In the genomic region with DNA sequence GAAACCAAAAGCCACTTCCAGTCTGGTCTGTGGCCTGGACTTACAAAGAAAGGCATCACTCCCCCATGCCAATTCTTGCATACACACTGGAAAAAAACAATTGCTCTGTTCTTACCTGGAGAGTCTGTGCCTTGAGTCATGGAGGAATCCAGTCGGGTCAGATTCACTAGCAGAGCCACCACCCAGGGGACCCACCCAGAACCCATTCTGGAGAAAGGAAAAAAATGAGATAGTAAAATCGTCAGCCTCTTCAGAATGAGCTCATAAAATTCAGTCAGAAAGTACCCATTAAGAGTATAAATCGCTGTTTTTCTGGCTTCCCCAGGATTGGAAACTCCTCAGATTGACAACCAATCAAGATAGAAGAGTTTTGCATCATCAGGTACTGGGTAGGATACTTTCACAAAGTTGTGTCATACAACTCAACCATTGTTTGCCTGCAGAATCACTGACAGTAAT, we compare ENCODE assay signal across 1 cellular context.
TF ChIP-seq lines count a peak whose summit lies in the region.

A gene (minus strand): TSS at position 257 of the 459 bp plus-strand sequence. CDS start 51 bp downstream, at position 206.

TF ChIP-seq in GM12878, 131 proteins besides CTCF, POLR2A, EP300 and RAD21 (continued from another document and continues in another):
- TF ChIP-seq, protein P1, sequence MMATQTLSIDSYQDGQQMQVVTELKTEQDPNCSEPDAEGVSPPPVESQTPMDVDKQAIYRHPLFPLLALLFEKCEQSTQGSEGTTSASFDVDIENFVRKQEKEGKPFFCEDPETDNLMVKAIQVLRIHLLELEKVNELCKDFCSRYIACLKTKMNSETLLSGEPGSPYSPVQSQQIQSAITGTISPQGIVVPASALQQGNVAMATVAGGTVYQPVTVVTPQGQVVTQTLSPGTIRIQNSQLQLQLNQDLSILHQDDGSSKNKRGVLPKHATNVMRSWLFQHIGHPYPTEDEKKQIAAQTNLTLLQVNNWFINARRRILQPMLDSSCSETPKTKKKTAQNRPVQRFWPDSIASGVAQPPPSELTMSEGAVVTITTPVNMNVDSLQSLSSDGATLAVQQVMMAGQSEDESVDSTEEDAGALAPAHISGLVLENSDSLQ (IDR thresholded peaks at IDR 0.05): peak; percentile 70
- TF ChIP-seq, protein P2, sequence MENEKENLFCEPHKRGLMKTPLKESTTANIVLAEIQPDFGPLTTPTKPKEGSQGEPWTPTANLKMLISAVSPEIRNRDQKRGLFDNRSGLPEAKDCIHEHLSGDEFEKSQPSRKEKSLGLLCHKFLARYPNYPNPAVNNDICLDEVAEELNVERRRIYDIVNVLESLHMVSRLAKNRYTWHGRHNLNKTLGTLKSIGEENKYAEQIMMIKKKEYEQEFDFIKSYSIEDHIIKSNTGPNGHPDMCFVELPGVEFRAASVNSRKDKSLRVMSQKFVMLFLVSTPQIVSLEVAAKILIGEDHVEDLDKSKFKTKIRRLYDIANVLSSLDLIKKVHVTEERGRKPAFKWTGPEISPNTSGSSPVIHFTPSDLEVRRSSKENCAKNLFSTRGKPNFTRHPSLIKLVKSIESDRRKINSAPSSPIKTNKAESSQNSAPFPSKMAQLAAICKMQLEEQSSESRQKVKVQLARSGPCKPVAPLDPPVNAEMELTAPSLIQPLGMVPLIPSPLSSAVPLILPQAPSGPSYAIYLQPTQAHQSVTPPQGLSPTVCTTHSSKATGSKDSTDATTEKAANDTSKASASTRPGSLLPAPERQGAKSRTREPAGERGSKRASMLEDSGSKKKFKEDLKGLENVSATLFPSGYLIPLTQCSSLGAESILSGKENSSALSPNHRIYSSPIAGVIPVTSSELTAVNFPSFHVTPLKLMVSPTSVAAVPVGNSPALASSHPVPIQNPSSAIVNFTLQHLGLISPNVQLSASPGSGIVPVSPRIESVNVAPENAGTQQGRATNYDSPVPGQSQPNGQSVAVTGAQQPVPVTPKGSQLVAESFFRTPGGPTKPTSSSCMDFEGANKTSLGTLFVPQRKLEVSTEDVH (IDR thresholded peaks at IDR 0.05; ENCODE audit: low read depth, partially characterized antibody): no peak
- TF ChIP-seq YY1 (IDR thresholded peaks at IDR 0.05; ENCODE audit: low read depth, low read length): no peak
- 0 out of 2 replicates have a peak, but pooled peaks have one; percentile 77 for TF ChIP-seq CHD1 (IDR thresholded peaks at IDR 0.05; ENCODE audit: low read depth, low read length)
- no peak for TF ChIP-seq ZNF384 (IDR thresholded peaks at IDR 0.05; ENCODE audit: borderline replicate concordance, low read depth, low read length)
- no peak for TF ChIP-seq ZNF622 (IDR thresholded peaks at IDR 0.05)
- no peak for TF ChIP-seq TCF3 (IDR thresholded peaks at IDR 0.05; ENCODE audit: borderline replicate concordance, insufficient read depth, low read depth, low read length)
- TF ChIP-seq, protein P3, sequence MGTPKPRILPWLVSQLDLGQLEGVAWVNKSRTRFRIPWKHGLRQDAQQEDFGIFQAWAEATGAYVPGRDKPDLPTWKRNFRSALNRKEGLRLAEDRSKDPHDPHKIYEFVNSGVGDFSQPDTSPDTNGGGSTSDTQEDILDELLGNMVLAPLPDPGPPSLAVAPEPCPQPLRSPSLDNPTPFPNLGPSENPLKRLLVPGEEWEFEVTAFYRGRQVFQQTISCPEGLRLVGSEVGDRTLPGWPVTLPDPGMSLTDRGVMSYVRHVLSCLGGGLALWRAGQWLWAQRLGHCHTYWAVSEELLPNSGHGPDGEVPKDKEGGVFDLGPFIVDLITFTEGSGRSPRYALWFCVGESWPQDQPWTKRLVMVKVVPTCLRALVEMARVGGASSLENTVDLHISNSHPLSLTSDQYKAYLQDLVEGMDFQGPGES (IDR thresholded peaks at IDR 0.05): no peak
- peak; percentile 91 for TF ChIP-seq CREM (IDR thresholded peaks at IDR 0.05; ENCODE audit: low read depth)
- no peak for TF ChIP-seq MEF2B (IDR thresholded peaks at IDR 0.05; ENCODE audit: partially characterized antibody, poor library complexity, severe bottlenecking)
- TF ChIP-seq, protein P4, sequence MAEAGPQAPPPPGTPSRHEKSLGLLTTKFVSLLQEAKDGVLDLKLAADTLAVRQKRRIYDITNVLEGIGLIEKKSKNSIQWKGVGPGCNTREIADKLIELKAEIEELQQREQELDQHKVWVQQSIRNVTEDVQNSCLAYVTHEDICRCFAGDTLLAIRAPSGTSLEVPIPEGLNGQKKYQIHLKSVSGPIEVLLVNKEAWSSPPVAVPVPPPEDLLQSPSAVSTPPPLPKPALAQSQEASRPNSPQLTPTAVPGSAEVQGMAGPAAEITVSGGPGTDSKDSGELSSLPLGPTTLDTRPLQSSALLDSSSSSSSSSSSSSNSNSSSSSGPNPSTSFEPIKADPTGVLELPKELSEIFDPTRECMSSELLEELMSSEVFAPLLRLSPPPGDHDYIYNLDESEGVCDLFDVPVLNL (IDR thresholded peaks at IDR 0.05; ENCODE audit: low read depth, low read length): no peak
- no peak for TF ChIP-seq EZH2 (IDR thresholded peaks at IDR 0.05; ENCODE audit: borderline replicate concordance, control insufficient read depth, low read depth, low read length)
- no peak for TF ChIP-seq CHD2 (IDR thresholded peaks at IDR 0.05; ENCODE audit: borderline replicate concordance, low read depth, low read length)
- TF ChIP-seq, protein P5, sequence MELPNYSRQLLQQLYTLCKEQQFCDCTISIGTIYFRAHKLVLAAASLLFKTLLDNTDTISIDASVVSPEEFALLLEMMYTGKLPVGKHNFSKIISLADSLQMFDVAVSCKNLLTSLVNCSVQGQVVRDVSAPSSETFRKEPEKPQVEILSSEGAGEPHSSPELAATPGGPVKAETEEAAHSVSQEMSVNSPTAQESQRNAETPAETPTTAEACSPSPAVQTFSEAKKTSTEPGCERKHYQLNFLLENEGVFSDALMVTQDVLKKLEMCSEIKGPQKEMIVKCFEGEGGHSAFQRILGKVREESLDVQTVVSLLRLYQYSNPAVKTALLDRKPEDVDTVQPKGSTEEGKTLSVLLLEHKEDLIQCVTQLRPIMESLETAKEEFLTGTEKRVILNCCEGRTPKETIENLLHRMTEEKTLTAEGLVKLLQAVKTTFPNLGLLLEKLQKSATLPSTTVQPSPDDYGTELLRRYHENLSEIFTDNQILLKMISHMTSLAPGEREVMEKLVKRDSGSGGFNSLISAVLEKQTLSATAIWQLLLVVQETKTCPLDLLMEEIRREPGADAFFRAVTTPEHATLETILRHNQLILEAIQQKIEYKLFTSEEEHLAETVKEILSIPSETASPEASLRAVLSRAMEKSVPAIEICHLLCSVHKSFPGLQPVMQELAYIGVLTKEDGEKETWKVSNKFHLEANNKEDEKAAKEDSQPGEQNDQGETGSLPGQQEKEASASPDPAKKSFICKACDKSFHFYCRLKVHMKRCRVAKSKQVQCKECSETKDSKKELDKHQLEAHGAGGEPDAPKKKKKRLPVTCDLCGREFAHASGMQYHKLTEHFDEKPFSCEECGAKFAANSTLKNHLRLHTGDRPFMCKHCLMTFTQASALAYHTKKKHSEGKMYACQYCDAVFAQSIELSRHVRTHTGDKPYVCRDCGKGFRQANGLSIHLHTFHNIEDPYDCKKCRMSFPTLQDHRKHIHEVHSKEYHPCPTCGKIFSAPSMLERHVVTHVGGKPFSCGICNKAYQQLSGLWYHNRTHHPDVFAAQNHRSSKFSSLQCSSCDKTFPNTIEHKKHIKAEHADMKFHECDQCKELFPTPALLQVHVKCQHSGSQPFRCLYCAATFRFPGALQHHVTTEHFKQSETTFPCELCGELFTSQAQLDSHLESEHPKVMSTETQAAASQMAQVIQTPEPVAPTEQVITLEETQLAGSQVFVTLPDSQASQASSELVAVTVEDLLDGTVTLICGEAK (IDR thresholded peaks at IDR 0.05; ENCODE audit: borderline replicate concordance): no peak
- TF ChIP-seq, protein P6, sequence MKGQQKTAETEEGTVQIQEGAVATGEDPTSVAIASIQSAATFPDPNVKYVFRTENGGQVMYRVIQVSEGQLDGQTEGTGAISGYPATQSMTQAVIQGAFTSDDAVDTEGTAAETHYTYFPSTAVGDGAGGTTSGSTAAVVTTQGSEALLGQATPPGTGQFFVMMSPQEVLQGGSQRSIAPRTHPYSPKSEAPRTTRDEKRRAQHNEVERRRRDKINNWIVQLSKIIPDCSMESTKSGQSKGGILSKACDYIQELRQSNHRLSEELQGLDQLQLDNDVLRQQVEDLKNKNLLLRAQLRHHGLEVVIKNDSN (IDR thresholded peaks at IDR 0.05; ENCODE audit: borderline replicate concordance, extremely low read length, insufficient read depth, low read depth, low read length): no peak
- peak; percentile 23 to 49; a peak in 2 of 4 replicates for TF ChIP-seq BHLHE40 (IDR thresholded peaks at IDR 0.05; ENCODE audit: borderline replicate concordance in 1 of 2, low read depth in 2 of 2, low read length in 1 of 2)
- TF ChIP-seq CREB1 (IDR thresholded peaks at IDR 0.05; ENCODE audit: low read depth): peak; percentile 95
- TF ChIP-seq SPI1 (IDR thresholded peaks at IDR 0.05; ENCODE audit: borderline replicate concordance, insufficient read depth, low read depth, low read length): no peak
- TF ChIP-seq, protein P7, sequence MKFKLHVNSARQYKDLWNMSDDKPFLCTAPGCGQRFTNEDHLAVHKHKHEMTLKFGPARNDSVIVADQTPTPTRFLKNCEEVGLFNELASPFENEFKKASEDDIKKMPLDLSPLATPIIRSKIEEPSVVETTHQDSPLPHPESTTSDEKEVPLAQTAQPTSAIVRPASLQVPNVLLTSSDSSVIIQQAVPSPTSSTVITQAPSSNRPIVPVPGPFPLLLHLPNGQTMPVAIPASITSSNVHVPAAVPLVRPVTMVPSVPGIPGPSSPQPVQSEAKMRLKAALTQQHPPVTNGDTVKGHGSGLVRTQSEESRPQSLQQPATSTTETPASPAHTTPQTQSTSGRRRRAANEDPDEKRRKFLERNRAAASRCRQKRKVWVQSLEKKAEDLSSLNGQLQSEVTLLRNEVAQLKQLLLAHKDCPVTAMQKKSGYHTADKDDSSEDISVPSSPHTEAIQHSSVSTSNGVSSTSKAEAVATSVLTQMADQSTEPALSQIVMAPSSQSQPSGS (IDR thresholded peaks at IDR 0.05; ENCODE audit: low read length): no peak
- no peak for TF ChIP-seq BRCA1 (IDR thresholded peaks at IDR 0.05; ENCODE audit: low read depth, low read length)
- no peak for TF ChIP-seq NR2C1 (IDR thresholded peaks at IDR 0.05)
- TF ChIP-seq, protein P8, sequence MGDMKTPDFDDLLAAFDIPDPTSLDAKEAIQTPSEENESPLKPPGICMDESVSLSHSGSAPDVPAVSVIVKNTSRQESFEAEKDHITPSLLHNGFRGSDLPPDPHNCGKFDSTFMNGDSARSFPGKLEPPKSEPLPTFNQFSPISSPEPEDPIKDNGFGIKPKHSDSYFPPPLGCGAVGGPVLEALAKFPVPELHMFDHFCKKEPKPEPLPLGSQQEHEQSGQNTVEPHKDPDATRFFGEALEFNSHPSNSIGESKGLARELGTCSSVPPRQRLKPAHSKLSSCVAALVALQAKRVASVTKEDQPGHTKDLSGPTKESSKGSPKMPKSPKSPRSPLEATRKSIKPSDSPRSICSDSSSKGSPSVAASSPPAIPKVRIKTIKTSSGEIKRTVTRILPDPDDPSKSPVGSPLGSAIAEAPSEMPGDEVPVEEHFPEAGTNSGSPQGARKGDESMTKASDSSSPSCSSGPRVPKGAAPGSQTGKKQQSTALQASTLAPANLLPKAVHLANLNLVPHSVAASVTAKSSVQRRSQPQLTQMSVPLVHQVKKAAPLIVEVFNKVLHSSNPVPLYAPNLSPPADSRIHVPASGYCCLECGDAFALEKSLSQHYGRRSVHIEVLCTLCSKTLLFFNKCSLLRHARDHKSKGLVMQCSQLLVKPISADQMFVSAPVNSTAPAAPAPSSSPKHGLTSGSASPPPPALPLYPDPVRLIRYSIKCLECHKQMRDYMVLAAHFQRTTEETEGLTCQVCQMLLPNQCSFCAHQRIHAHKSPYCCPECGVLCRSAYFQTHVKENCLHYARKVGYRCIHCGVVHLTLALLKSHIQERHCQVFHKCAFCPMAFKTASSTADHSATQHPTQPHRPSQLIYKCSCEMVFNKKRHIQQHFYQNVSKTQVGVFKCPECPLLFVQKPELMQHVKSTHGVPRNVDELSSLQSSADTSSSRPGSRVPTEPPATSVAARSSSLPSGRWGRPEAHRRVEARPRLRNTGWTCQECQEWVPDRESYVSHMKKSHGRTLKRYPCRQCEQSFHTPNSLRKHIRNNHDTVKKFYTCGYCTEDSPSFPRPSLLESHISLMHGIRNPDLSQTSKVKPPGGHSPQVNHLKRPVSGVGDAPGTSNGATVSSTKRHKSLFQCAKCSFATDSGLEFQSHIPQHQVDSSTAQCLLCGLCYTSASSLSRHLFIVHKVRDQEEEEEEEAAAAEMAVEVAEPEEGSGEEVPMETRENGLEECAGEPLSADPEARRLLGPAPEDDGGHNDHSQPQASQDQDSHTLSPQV (IDR thresholded peaks at IDR 0.05): no peak
- no peak for TF ChIP-seq SUZ12 (IDR thresholded peaks at IDR 0.05; ENCODE audit: unreplicated experiment)
- TF ChIP-seq NRF1 (conservative IDR thresholded peaks at IDR 0.05; ENCODE audit: low read depth, low read length): no peak
- TF ChIP-seq CEBPB (IDR thresholded peaks at IDR 0.05; ENCODE audit: borderline replicate concordance in 1 of 2, low read depth in 2 of 2, low read length in 2 of 2): peak in 1 of 2 experiments; percentile 31; a peak in 1 of 4 replicates
- no peak for TF ChIP-seq HDAC6 (IDR thresholded peaks at IDR 0.05; ENCODE audit: unreplicated experiment)
- TF ChIP-seq IKZF2 (IDR thresholded peaks at IDR 0.05): no peak
- TF ChIP-seq ATF7 (IDR thresholded peaks at IDR 0.05; ENCODE audit: low read depth): peak; percentile 47; the same call in 1 of the 2 replicates
- TF ChIP-seq BCL11A (IDR thresholded peaks at IDR 0.05; ENCODE audit: low read depth, low read length): no peak
- TF ChIP-seq ASH2L (IDR thresholded peaks at IDR 0.05; ENCODE audit: borderline replicate concordance, low read depth): no peak
- TF ChIP-seq FOS (IDR thresholded peaks at IDR 0.05; ENCODE audit: borderline replicate concordance, extremely low read depth, insufficient read length): peak; percentile 5
- TF ChIP-seq PAX8 (IDR thresholded peaks at IDR 0.05): no peak
- TF ChIP-seq BACH1 (IDR thresholded peaks at IDR 0.05; ENCODE audit: borderline replicate concordance): no peak
- no peak for TF ChIP-seq MYB (IDR thresholded peaks at IDR 0.05; ENCODE audit: borderline replicate concordance, low read depth, low read length)
- peak; percentile 98 for TF ChIP-seq RFX5 (IDR thresholded peaks at IDR 0.05; ENCODE audit: low read depth, low read length)
- no peak for TF ChIP-seq EED (IDR thresholded peaks at IDR 0.05; ENCODE audit: low read depth)
- no peak for TF ChIP-seq NBN (IDR thresholded peaks at IDR 0.05)
- no peak for TF ChIP-seq MEF2A (IDR thresholded peaks at IDR 0.05; ENCODE audit: insufficient read depth, low read depth, low read length)
- TF ChIP-seq TARDBP (IDR thresholded peaks at IDR 0.05; ENCODE audit: borderline replicate concordance): no peak
- TF ChIP-seq, protein P9, sequence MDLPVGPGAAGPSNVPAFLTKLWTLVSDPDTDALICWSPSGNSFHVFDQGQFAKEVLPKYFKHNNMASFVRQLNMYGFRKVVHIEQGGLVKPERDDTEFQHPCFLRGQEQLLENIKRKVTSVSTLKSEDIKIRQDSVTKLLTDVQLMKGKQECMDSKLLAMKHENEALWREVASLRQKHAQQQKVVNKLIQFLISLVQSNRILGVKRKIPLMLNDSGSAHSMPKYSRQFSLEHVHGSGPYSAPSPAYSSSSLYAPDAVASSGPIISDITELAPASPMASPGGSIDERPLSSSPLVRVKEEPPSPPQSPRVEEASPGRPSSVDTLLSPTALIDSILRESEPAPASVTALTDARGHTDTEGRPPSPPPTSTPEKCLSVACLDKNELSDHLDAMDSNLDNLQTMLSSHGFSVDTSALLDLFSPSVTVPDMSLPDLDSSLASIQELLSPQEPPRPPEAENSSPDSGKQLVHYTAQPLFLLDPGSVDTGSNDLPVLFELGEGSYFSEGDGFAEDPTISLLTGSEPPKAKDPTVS (IDR thresholded peaks at IDR 0.05; ENCODE audit: low read depth, low read length): no peak
- TF ChIP-seq ZNF217 (IDR thresholded peaks at IDR 0.05): no peak
- TF ChIP-seq ZBED1 (IDR thresholded peaks at IDR 0.05; ENCODE audit: borderline replicate concordance): no peak
- TF ChIP-seq ZNF207 (IDR thresholded peaks at IDR 0.05; ENCODE audit: borderline replicate concordance): no peak
- no peak for TF ChIP-seq MTA3 (IDR thresholded peaks at IDR 0.05; ENCODE audit: borderline replicate concordance, low read length)
